Comparison of ENCODE assay signal across 24 cellular contexts in the genomic region with DNA sequence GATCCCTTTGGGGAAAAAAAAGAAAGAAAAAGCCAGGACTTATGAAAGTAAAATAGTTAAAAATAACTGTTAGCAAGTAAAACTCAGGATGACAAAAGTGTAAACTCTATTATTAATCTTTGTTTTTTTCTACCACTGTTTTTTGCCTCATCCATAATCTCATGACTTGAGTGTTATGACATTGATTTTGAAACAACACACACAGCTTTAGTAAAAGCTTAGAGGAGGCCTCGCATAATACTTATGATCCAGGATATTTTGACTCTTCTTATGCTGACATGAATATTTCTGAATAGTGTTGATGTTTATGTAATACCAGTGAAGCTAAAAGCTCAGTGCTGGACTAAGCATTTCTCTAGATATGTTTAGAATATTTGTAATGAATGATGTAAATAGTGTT.
"Had no signal": no experiment of that assay in that cellular context is flagged by ENCODE, and none has a peak within 500 bp of the region (broad histone marks: within the 10 kb centered on the region; RNA-seq: fewer than 3 reads in every experiment).

No MANE protein-coding gene starts in this region.

- DNase-seq: activated CD4-positive, alpha-beta T cell treated with anti-CD3 and anti-CD28 coated beads, Interleukin-2, amount 10 ng/mL, durations not matched to agents 7 days and 5 days; activated CD8-positive, alpha-beta T cell treated with anti-CD3 and anti-CD28 coated beads, Interleukin-2, amount 10 ng/mL, durations not matched to agents 7 days and 5 days; activated naive CD4-positive, alpha-beta T cell treated with Interleukin-2 at 50 U/mL for 16 hours; activated naive CD8-positive, alpha-beta T cell treated with anti-CD3 and anti-CD28 coated beads, Interleukin-2, amount 10 ng/mL, durations not matched to agents 7 days and 5 days; activated T-cell treated with anti-CD3 and anti-CD28 coated beads, Interleukin-2, amount 50 U/mL, for 24 hours; anterior cingulate cortex; brain microvascular endothelial cell; colonic mucosa; hippocampal formation; islet precursor cell; midbrain; nephron progenitor cell; right lobe of liver; stimulated activated CD4-positive, alpha-beta T cell treated with anti-CD3 and anti-CD28 coated beads, Interleukin-4, amount 100 ng/mL, for 4 hours; T-cell; tibial artery; uterus had no signal

- H3K27ac ChIP-seq: brain microvascular endothelial cell, colonic mucosa, prostate gland, right lobe of liver, tibial artery had no signal

- H3K4me1 ChIP-seq: prostate gland, uterus had no signal

- H3K27me3 Mint-ChIP-seq: activated CD4-positive, alpha-beta T cell treated with anti-CD3 and anti-CD28 coated beads, Interleukin-2, amount 10 ng/mL, durations not matched to agents 7 days and 5 days; activated naive CD8-positive, alpha-beta T cell treated with anti-CD3 and anti-CD28 coated beads, Interleukin-2, amount 10 ng/mL, durations not matched to agents 7 days and 5 days; activated T-cell treated with anti-CD3 and anti-CD28 coated beads, Interleukin-2, amount 50 U/mL, for 24 hours; central memory CD8-positive, alpha-beta T cell; stimulated activated memory B cell treated with anti-CD40 and anti-IgM and Interleukin-4, amounts not matched to agents 10 μg/mL and 1 μg/mL and 100 μg/mL, for 72 hours; T-cell had no signal

- H3K9me3 ChIP-seq: colonic mucosa, prostate gland, right lobe of liver, tibial artery, uterus had no signal

- H3K27me3 ChIP-seq: brain microvascular endothelial cell, colonic mucosa, right lobe of liver, tibial artery, uterus had no signal

- ATAC-seq: activated CD8-positive, alpha-beta T cell treated with anti-CD3 and anti-CD28 coated beads, Interleukin-2, amount 10 ng/mL, durations not matched to agents 7 days and 5 days; right lobe of liver; SK-N-SH treated with all-trans-retinoic acid at 6 μM for 48 hours; stimulated activated memory B cell treated with anti-CD40 and anti-IgM and Interleukin-4, amounts not matched to agents 10 μg/mL and 1 μg/mL and 100 μg/mL, for 72 hours; T-cell had no signal

- FAIRE-seq: frontal cortex had no signal

- H3K36me3 ChIP-seq: brain microvascular endothelial cell, colonic mucosa, prostate gland, right lobe of liver, tibial artery, uterus had no signal

- H3K4me3 ChIP-seq: colonic mucosa, lung, prostate gland, right lobe of liver, tibial artery, uterus had no signal

- H3K9me3 Mint-ChIP-seq: activated T-cell treated with anti-CD3 and anti-CD28 coated beads, Interleukin-2, amount 50 U/mL, for 24 hours; activated T-helper 2 cell treated with anti-CD3 and anti-CD28 coated beads, Interferon-gamma antibody, Interleukin-2, Interleukin-4, amounts not matched to agents 10 μg/mL and 5 μg/mL and 100 μg/mL, durations not matched to agents 14 hours and 24 hours and 36 hours; central memory CD8-positive, alpha-beta T cell; stimulated activated memory B cell treated with anti-CD40 and anti-IgM and Interleukin-4, amounts not matched to agents 10 μg/mL and 1 μg/mL and 100 μg/mL, for 72 hours; T-cell had no signal

- H3K27ac Mint-ChIP-seq: activated CD4-positive, alpha-beta T cell treated with anti-CD3 and anti-CD28 coated beads, Interleukin-2, amount 10 ng/mL, durations not matched to agents 7 days and 5 days; activated CD8-positive, alpha-beta T cell treated with anti-CD3 and anti-CD28 coated beads, Interleukin-2, amount 10 ng/mL, durations not matched to agents 7 days and 5 days; activated naive CD8-positive, alpha-beta T cell treated with anti-CD3 and anti-CD28 coated beads, Interleukin-2, amount 10 ng/mL, durations not matched to agents 7 days and 5 days; activated T-cell treated with anti-CD3 and anti-CD28 coated beads, Interleukin-2, amount 50 U/mL, for 24 hours; activated T-helper 2 cell treated with anti-CD3 and anti-CD28 coated beads, Interferon-gamma antibody, Interleukin-2, Interleukin-4, amounts not matched to agents 10 μg/mL and 5 μg/mL and 100 μg/mL, durations not matched to agents 14 hours and 24 hours and 36 hours; nephron progenitor cell; stimulated activated memory B cell treated with anti-CD40 and anti-IgM and Interleukin-4, amounts not matched to agents 10 μg/mL and 1 μg/mL and 100 μg/mL, for 72 hours; T-cell had no signal

- H3K4me3 Mint-ChIP-seq: activated CD4-positive, alpha-beta T cell treated with anti-CD3 and anti-CD28 coated beads, Interleukin-2, amount 10 ng/mL, durations not matched to agents 7 days and 5 days; activated CD8-positive, alpha-beta T cell treated with anti-CD3 and anti-CD28 coated beads, Interleukin-2, amount 10 ng/mL, durations not matched to agents 7 days and 5 days; activated naive CD8-positive, alpha-beta T cell treated with anti-CD3 and anti-CD28 coated beads, Interleukin-2, amount 10 ng/mL, durations not matched to agents 7 days and 5 days; activated T-cell treated with anti-CD3 and anti-CD28 coated beads, Interleukin-2, amount 50 U/mL, for 24 hours; central memory CD8-positive, alpha-beta T cell; nephron progenitor cell; stimulated activated memory B cell treated with anti-CD40 and anti-IgM and Interleukin-4, amounts not matched to agents 10 μg/mL and 1 μg/mL and 100 μg/mL, for 72 hours; T-cell had no signal
